Comparison of ENCODE assay signal across 8 cellular contexts in the genomic region with DNA sequence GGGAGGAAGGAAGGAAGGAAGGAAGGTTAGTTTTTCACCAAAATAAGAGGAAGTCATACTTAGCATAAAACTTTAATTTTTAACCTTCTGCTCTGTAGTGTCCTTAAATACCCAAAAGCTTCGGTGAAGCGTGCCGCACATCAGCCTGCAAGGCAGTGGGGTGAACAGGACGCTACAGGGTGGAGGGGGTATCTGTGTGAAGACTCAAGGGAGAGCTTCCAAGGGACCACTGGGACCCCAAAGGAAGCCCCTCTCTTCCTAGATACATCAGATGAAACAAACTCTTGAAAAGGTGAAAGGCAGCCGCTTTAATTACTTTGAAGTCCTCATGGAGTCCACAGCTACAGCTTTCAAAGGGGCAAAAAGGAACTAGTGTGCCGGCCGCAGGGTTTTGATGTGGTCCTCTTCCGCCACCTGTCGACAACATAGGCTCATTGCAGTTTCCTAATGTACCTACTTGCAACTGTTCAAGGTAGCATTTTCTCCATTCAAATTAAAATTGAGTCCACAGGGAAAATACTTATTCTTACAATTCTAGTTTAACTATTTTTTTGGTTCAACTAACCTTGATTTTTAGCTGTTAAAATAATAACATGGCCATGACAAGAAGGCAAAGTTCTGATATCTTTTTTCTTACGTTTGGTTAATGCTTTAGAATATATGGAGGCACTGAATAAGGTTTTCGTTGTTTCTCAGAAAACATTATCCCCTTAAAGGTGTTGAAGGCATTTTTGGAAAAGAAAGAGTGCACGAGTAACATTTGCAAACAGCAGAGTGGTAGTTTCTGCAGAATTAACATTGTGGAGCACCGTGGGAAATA.
A peak's percentile ranks its signal among the peaks of the same experiment; 100 is the strongest.
DNase-seq lines count a peak whose midpoint lies in the region; ATAC-seq and TF ChIP-seq lines count a peak whose summit lies in the region.

No MANE protein-coding gene starts in this region.

- ATAC-seq in GM19395 (IDR thresholded peaks at IDR 0.05; ENCODE audit: unreplicated experiment) (peak; percentile 90), HG03571 (IDR thresholded peaks at IDR 0.05; ENCODE audit: unreplicated experiment) (peak; percentile 89)

- peak; percentile 45 for DNase-seq in NCI-H82 treated with DMSO at 0.1 percent for 48 hours (lab: John Stamatoyannopoulos, UW; ENCODE audit: unreplicated experiment)
- peak; percentile 78 to 84 for DNase-seq in activated CD4-positive, alpha-beta T cell treated with anti-CD3 and anti-CD28 coated beads, Interleukin-2, amount 50 U/mL, for 48 hours
- peak; percentile 76 for DNase-seq in effector CD4-positive, alpha-beta T cell
- DNase-seq in medulla oblongata (ENCODE audit: extremely low spot score), result peak; percentile 91
- DNase-seq in stimulated activated CD8-positive, alpha-beta memory T cell treated with anti-CD3 and anti-CD28 coated beads, Interleukin-15, amount 100 ng/mL, for 48 hours (ENCODE audit: low read depth in 2 of 2), result peak; percentile 60 to 64

- peak overlapping the region; percentile 34; the same call in 1 of the 2 replicates for H3K27ac ChIP-seq in C4-2B

- TF ChIP-seq CTCF in C4-2B (conservative IDR thresholded peaks at IDR 0.05), result peak; percentile 91

Comparison
In these comparisons a context has a peak if more than half of its experiments do, and no peak if none do; other contexts are left out.
1. Peak in every context shown above with its lines: DNase-seq, ATAC-seq and H3K27ac ChIP-seq.